Comparison of ENCODE assay signal across 8 cellular contexts in the genomic region with DNA sequence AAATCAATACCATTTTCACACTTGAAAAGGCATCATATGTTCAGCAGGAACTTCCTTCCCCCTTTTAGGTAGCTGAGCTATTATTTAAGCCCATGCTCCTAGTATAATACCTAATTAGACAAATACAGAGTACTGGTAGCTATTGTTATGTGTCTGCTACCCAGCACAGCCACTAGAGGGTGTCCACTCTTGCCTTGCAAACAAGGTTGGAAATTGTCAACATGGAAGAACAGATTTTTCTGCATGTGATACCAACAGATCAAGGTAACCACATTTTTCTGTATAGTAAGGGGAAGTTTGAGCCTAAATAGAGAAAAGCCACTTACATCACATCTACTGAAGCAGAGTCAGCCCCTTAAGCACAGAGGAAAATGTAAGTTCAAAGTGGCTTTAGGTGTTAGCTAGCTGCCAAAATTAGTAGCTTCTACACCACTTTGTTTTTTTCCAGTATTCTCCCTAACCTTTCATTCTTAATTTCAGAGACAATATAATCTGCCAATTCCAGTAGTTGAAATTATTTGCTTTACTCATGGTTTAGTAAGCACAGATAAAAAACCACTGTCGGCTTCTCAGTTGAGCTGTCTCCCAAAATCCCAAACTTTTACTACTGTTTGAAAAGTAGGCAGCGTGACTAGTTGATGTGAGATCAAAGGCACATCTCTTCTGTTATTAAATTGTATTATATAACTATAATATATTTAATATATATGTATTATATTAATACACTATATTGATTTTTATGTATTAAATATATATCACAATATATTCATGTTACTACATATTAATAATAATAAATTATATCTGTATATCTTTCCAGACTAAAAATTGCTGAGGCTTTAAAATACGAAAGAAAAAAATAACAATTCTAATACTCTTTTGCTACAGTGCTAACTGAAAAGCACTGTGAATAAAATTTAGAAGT. TPM values are rescaled to one million over a fixed set of nuclear protein-coding genes. Genes with fewer than 3 reads are reported as not detected.
DNase-seq lines count a peak whose midpoint lies in the region; ATAC-seq, FAIRE-seq and TF ChIP-seq lines count a peak whose summit lies in the region.

No MANE protein-coding gene starts in this region.

- no peaks in the 10 kb centered on the region for H3K27me3 ChIP-seq in pancreas

- TF ChIP-seq CTCF in pancreas (IDR thresholded peaks at IDR 0.05) = peak; percentile 52 to 86 (median 80)

- peak; percentile 97 for ATAC-seq in GM19351 (IDR thresholded peaks at IDR 0.05; ENCODE audit: unreplicated experiment)
- peak; percentile 90 for ATAC-seq in HG03280 (IDR thresholded peaks at IDR 0.05; ENCODE audit: unreplicated experiment)
- peak; percentile 14 to 40 for ATAC-seq in activated T-cell treated with anti-CD3 and anti-CD28 coated beads, Interleukin-2, amount 50 U/mL, for 4 hours
- peak in 3 of 4 donors; percentile 84 to 91 (median 90) for ATAC-seq in pancreas

- H3K4me3 Mint-ChIP-seq in activated T-cell treated with anti-CD3 and anti-CD28 coated beads, Interleukin-2, amount 50 U/mL, for 4 hours = no peak overlapping the region

- H3K36me3 ChIP-seq in pancreas = no peaks in the 10 kb centered on the region

- no peaks in the 10 kb centered on the region for H3K9me3 Mint-ChIP-seq in activated T-cell treated with anti-CD3 and anti-CD28 coated beads, Interleukin-2, amount 50 U/mL, for 4 hours

- DNase-seq in DMS53 (lab: John Stamatoyannopoulos, UW) = peak; percentile 83
- DNase-seq in NCI-H82 (lab: John Stamatoyannopoulos, UW) = peak; percentile 71
- DNase-seq in activated T-cell treated with anti-CD3 and anti-CD28 coated beads, Interleukin-2, amount 50 U/mL, for 4 hours = peak; percentile 6
- peak; percentile 69 for DNase-seq in fibroblast of the conjunctiva (ENCODE audit: low read depth)
- peak in 4 of 6 donors; percentile 20 to 65 (median 46) for DNase-seq in pancreas
- no peak for DNase-seq in cortex of kidney (lab: John Stamatoyannopoulos, UW)

- peaks cover 9% of the 10 kb centered on the region for H3K27me3 Mint-ChIP-seq in activated T-cell treated with anti-CD3 and anti-CD28 coated beads, Interleukin-2, amount 50 U/mL, for 4 hours (ENCODE audit: low read depth)

- no peak overlapping the region for H3K27ac ChIP-seq in pancreas

- no peaks in the 10 kb centered on the region for H3K4me1 ChIP-seq in pancreas

- intact Hi-C loops in pancreas (cut with DNase I) = no loop called here

- H3K4me1 Mint-ChIP-seq in activated T-cell treated with anti-CD3 and anti-CD28 coated beads, Interleukin-2, amount 50 U/mL, for 4 hours (ENCODE audit: low read depth) = no peaks in the 10 kb centered on the region

- no peak overlapping the region for H3K4me3 ChIP-seq in pancreas

- WGBS in pancreas, 2 donors = 70 to 82% methylated on average over 3 of the region's 3 CpGs

- H3K9me3 ChIP-seq in pancreas = no peaks in the 10 kb centered on the region

- no peaks in the 10 kb centered on the region for H3K36me3 Mint-ChIP-seq in activated T-cell treated with anti-CD3 and anti-CD28 coated beads, Interleukin-2, amount 50 U/mL, for 4 hours (ENCODE audit: insufficient read depth)

- peak; percentile 54 for FAIRE-seq in pancreas (lab: Jason Lieb, UNC)

RNA-seq across cellular contexts. Expression of a gene that starts 38.2 kb away (rescaled TPM):
- total RNA-seq in activated T-cell treated with anti-CD3 and anti-CD28 coated beads, Interleukin-2, amount 50 U/mL, for 4 hours = under 1 TPM in 1 of 3 donors, not detected in 2; 0.25 TPM
- 1 to 10 TPM in 2 of 6 donors, under 1 TPM in 4; 0.28 to 4.6 (median 0.53) TPM for total RNA-seq in pancreas
- under 1 TPM; 0.23 to 0.73 TPM for polyA plus RNA-seq in pancreas

Comparison
In these comparisons a context has a peak if more than half of its experiments do, and no peak if none do; other contexts are left out.
1. ATAC-seq: peak in every context shown above with its lines; median percentile 97 in GM19351; 90 in HG03280; 90 in pancreas; 27 in activated T-cell treated with anti-CD3 and anti-CD28 coated beads, Interleukin-2, amount 50 U/mL, for 4 hours.